Comparison of ENCODE assay signal across 19 cellular contexts in genomic region chr14:96617635-96618034, GRCh38.
A peak's percentile ranks its signal among the peaks of the same experiment; 100 is the strongest.
DNase-seq lines count a peak whose midpoint lies in the region; ATAC-seq and TF ChIP-seq lines count a peak whose summit lies in the region.
"Had no signal": no experiment of that assay in that cellular context is flagged by ENCODE, and none has a peak within 500 bp of the region (broad histone marks: within the 10 kb centered on the region; RNA-seq: fewer than 3 reads in every experiment).

No MANE protein-coding gene starts in this region.

- intact Hi-C loops in ovary (cut with DNase I) = no loop called here

- no peak overlapping the region for H3K18ac ChIP-seq in mesenchymal stem cell (ENCODE audit: low read depth in 1 of 2, low read length in 2 of 2)

- H3K9me3 ChIP-seq in mesenchymal stem cell (ENCODE audit: control insufficient read depth, low read length) = no peaks in the 10 kb centered on the region
- H3K9me3 ChIP-seq in ovary = no peaks in the 10 kb centered on the region

- no peak overlapping the region for H2AFZ ChIP-seq in mesenchymal stem cell (ENCODE audit: low read depth, low read length)

- H2BK5ac ChIP-seq in mesenchymal stem cell (ENCODE audit: low read depth, low read length, poor library complexity, severe bottlenecking) = no peak overlapping the region

- DNase-seq in NCI-H2107 treated with DMSO at 0.1 percent for 48 hours (lab: John Stamatoyannopoulos, UW; ENCODE audit: unreplicated experiment) = peak; percentile 5
- no peak for DNase-seq in NCI-H2107 (lab: John Stamatoyannopoulos, UW)
- peak; percentile 24 for DNase-seq in COLO668 (lab: John Stamatoyannopoulos, UW; ENCODE audit: unreplicated experiment)
- peak; percentile 46 for DNase-seq in NCI-H69 (lab: John Stamatoyannopoulos, UW)
- DNase-seq in mesenchymal stem cell = no peak
- DNase-seq in natural killer cell treated with Interleukin-12 subunit alpha and Interleukin-12 subunit beta and Interleukin-15 and Interleukin-18, amount 100 ng/mL, for 72 hours (ENCODE audit: low spot score) = no peak
- no peak for DNase-seq in cerebellar nuclear complex (lab: John Stamatoyannopoulos, UW)
- DNase-seq in ovary = no peak
- DNase-seq: CD8-positive, alpha-beta memory T cell; DMS79 treated with DMSO at 0.1 percent for 48 hours; Kasumi-1; MM.1S; NCI-H1105; NCI-H1694 treated with DMSO at 0.1 percent for 48 hours; NCI-H2171; NCI-H526; PC-3; RPMI8226 had no signal

- peak overlapping the region; percentile 23 for H2BK15ac ChIP-seq in mesenchymal stem cell (ENCODE audit: low read depth, poor library complexity, severe bottlenecking)

- ATAC-seq in natural killer cell treated with Interleukin-12 subunit alpha and Interleukin-12 subunit beta and Interleukin-15 and Interleukin-18, amount 100 ng/mL, for 72 hours = no peak
- ATAC-seq: PC-3 had no signal

- TF ChIP-seq POLR2A in ovary (IDR thresholded peaks at IDR 0.05) = no peak

- 71% methylated on average over 4 of the region's 4 CpGs for WGBS in mesenchymal stem cell
- WGBS in ovary, 3 donors = 67 to 75% (median 71%) methylated on average over 4 of the region's 4 CpGs

- H3K4ac ChIP-seq in mesenchymal stem cell (ENCODE audit: low read depth in 1 of 2, low read length in 2 of 2) = no peak overlapping the region

- H2AK5ac ChIP-seq in mesenchymal stem cell (ENCODE audit: low read length, severe bottlenecking) = no peak overlapping the region

- H4K91ac ChIP-seq in mesenchymal stem cell (ENCODE audit: low read length) = no peak overlapping the region

- no peak for TF ChIP-seq CTCF in ovary (IDR thresholded peaks at IDR 0.05)

- TF ChIP-seq EP300 in ovary (IDR thresholded peaks at IDR 0.05) = no peak

- no peaks in the 10 kb centered on the region for H3K79me1 ChIP-seq in mesenchymal stem cell (replicated peaks; ENCODE audit: low read length, poor library complexity, severe bottlenecking)

- H3K27me3 Mint-ChIP-seq in natural killer cell treated with Interleukin-12 subunit alpha and Interleukin-12 subunit beta and Interleukin-15 and Interleukin-18, amount 100 ng/mL, for 72 hours = peaks cover 10 to 25% of the 10 kb centered on the region in 2 donors

- no peaks in the 10 kb centered on the region for H3K9me3 Mint-ChIP-seq in natural killer cell treated with Interleukin-12 subunit alpha and Interleukin-12 subunit beta and Interleukin-15 and Interleukin-18, amount 100 ng/mL, for 72 hours
- H3K9me3 Mint-ChIP-seq: CD8-positive, alpha-beta memory T cell; T-helper 1 cell treated with Interleukin-12 subunit alpha and Interleukin-12 subunit beta and Interleukin-4 antibody, amounts not matched to agents 30 μg/mL and 1 μg/mL, for 36 hours had no signal

- H3K36me3 ChIP-seq in mesenchymal stem cell (ENCODE audit: control insufficient read depth in 1 of 2, insufficient read depth in 2 of 2, low read depth in 1 of 2, low read length in 2 of 2) = no peaks in the 10 kb centered on the region
- H3K36me3 ChIP-seq in ovary = no peaks in the 10 kb centered on the region

- no peak overlapping the region for H3K4me2 ChIP-seq in mesenchymal stem cell (ENCODE audit: low read length, poor library complexity, severe bottlenecking)

- no peak overlapping the region for H3K27ac ChIP-seq in mesenchymal stem cell (ENCODE audit: low read length, poor library complexity, severe bottlenecking)
- H3K27ac ChIP-seq in ovary = no peak overlapping the region

- H2BK12ac ChIP-seq in mesenchymal stem cell (ENCODE audit: low read length in 2 of 2) = no peak overlapping the region

- no peak overlapping the region for H3K4me3 Mint-ChIP-seq in natural killer cell treated with Interleukin-12 subunit alpha and Interleukin-12 subunit beta and Interleukin-15 and Interleukin-18, amount 100 ng/mL, for 72 hours
- H3K4me3 Mint-ChIP-seq: CD8-positive, alpha-beta memory T cell; T-helper 1 cell treated with Interleukin-12 subunit alpha and Interleukin-12 subunit beta and Interleukin-4 antibody, amounts not matched to agents 30 μg/mL and 1 μg/mL, for 36 hours had no signal

- H3K27me3 ChIP-seq in mesenchymal stem cell (ENCODE audit: control insufficient read depth in 1 of 2, insufficient read depth in 1 of 2, low read length in 2 of 2) (peaks cover 0 to 20% of the 10 kb centered on the region in 2 experiments), ovary (no peaks in the 10 kb centered on the region)

- H3K36me3 Mint-ChIP-seq in natural killer cell treated with Interleukin-12 subunit alpha and Interleukin-12 subunit beta and Interleukin-15 and Interleukin-18, amount 100 ng/mL, for 72 hours = no peaks in the 10 kb centered on the region

- H3K23ac ChIP-seq in mesenchymal stem cell (ENCODE audit: low read length in 2 of 2) = no peak overlapping the region

- no peak overlapping the region for H4K8ac ChIP-seq in mesenchymal stem cell (ENCODE audit: low read length)

- H3K4me1 ChIP-seq in mesenchymal stem cell (ENCODE audit: control insufficient read depth, insufficient read depth, low read depth, low read length) (no peaks in the 10 kb centered on the region), ovary (ENCODE audit: insufficient read depth) (no peaks in the 10 kb centered on the region)

- no peak overlapping the region for H3K14ac ChIP-seq in mesenchymal stem cell (ENCODE audit: low read length in 2 of 2)

- H3K27ac Mint-ChIP-seq in natural killer cell treated with Interleukin-12 subunit alpha and Interleukin-12 subunit beta and Interleukin-15 and Interleukin-18, amount 100 ng/mL, for 72 hours = no peak overlapping the region
- H3K27ac Mint-ChIP-seq: T-helper 1 cell treated with Interleukin-12 subunit alpha and Interleukin-12 subunit beta and Interleukin-4 antibody, amounts not matched to agents 30 μg/mL and 1 μg/mL, for 36 hours had no signal

- H3K4me1 Mint-ChIP-seq in natural killer cell treated with Interleukin-12 subunit alpha and Interleukin-12 subunit beta and Interleukin-15 and Interleukin-18, amount 100 ng/mL, for 72 hours (ENCODE audit: low read depth in 2 of 2) = no peaks in the 10 kb centered on the region
- H3K4me1 Mint-ChIP-seq: CD8-positive, alpha-beta memory T cell had no signal

- H2BK120ac ChIP-seq in mesenchymal stem cell (ENCODE audit: low read depth, low read length) = no peak overlapping the region

- no peak overlapping the region for H3K9ac ChIP-seq in mesenchymal stem cell (ENCODE audit: low read length)

- no peak overlapping the region for H3K4me3 ChIP-seq in mesenchymal stem cell (ENCODE audit: insufficient read depth in 1 of 2, low read depth in 1 of 2, low read length in 2 of 2)
- H3K4me3 ChIP-seq in ovary = no peak overlapping the region

Comparison
In these comparisons a context has a peak if more than half of its experiments do, and no peak if none do; other contexts are left out.
1. DNase-seq: peak in NCI-H2107 treated with DMSO at 0.1 percent for 48 hours (single experiment), COLO668 (single experiment) and NCI-H69 (single experiment); none in NCI-H2107 (single experiment), mesenchymal stem cell (single experiment), natural killer cell treated with Interleukin-12 subunit alpha and Interleukin-12 subunit beta and Interleukin-15 and Interleukin-18, amount 100 ng/mL, for 72 hours (single experiment), cerebellar nuclear complex (0 of 2) and ovary (0 of 5).